8 cellular contexts compared by ENCODE assay signal in the genomic region with DNA sequence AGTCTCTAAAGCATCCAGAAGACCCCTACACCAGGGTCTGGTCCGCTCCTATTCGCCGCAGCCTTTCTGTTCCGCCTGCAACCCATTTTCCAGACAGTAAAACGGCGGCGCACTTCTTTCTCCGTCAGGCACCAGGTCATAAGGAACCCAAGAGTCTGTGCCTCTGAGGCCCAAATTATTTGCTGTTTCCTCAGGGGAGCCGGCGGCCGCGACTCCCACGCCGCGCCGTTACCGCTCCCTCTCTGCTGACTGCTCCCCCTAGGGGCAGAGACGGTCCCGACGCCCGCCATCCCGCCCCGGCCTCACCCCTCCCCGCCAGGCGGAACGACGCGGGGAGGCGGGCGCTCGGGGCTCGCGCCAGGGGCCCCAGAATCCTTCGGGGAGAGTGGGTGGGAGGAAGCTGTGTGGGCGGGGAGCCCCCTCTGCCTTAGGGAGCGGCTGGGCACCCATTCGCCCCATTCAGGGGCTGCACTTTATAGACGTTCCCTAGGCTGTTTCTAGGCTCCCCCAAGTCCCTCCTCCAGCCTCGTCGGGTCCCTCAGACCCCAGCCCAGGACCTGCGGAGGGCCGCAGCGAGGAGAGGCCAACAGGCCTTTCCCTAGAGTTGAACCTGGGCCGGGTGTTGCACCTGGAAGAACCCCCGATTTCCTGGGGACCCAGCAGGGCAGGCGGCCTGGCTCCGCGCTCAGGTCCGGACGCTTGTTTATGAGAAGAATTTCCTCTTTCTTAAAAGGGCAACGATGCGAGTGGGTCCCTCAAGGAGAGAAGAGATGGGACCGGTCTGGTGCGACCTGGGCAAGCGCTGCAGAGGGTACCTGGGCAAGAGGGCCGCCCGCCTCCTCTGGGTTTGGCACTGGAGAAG. TPM values are rescaled to one million over a fixed set of nuclear protein-coding genes. Genes with fewer than 3 reads are reported as not detected.
DNase-seq lines count a peak whose midpoint lies in the region; ATAC-seq and TF ChIP-seq lines count a peak whose summit lies in the region.

No MANE protein-coding gene starts in this region.

- ATAC-seq in GM19397 (IDR thresholded peaks at IDR 0.05; ENCODE audit: unreplicated experiment) (peak; percentile 48), HG03565 (IDR thresholded peaks at IDR 0.05; ENCODE audit: unreplicated experiment) (peak; percentile 44)

- peak; percentile 99 for DNase-seq in CD1c-positive myeloid dendritic cell (ENCODE audit: extremely low spot score)
- peak; percentile 96 for DNase-seq in NCI-H748 (lab: John Stamatoyannopoulos, UW; ENCODE audit: unreplicated experiment)
- DNase-seq in activated CD4-positive, alpha-beta T cell treated with anti-CD3 and anti-CD28 coated beads, Interleukin-2, amount 50 U/mL, for 4 hours: peak; percentile 91 to 93
- DNase-seq in dermis blood vessel endothelial cell: peak; percentile 97
- peak; percentile 91 for DNase-seq in stimulated activated CD4-positive, alpha-beta T cell treated with anti-CD3 and anti-CD28 coated beads, Interleukin-4, amount 100 ng/mL, for 24 hours

- H3K27me3 ChIP-seq in liver (ENCODE audit: control insufficient read depth in 4 of 4, insufficient read depth in 4 of 4, low read length in 3 of 4): no peaks in the 10 kb centered on the region

- no peaks in the 10 kb centered on the region for H3K36me3 ChIP-seq in liver (ENCODE audit: control insufficient read depth in 4 of 4, insufficient read depth in 3 of 4, low read depth in 1 of 4, low read length in 3 of 4)

- no peaks in the 10 kb centered on the region for H3K9me3 ChIP-seq in liver (ENCODE audit: control insufficient read depth in 4 of 4, low read length in 3 of 4)

- peak; percentile 84 to 88 for TF ChIP-seq RAD21 in liver (IDR thresholded peaks at IDR 0.05)

- peak overlapping the region; percentile 99 for H3K27ac ChIP-seq in liver (ENCODE audit: low read depth in 1 of 2, low read length in 2 of 2)

- TF ChIP-seq CTCF in liver (IDR thresholded peaks at IDR 0.05; ENCODE audit: low read depth, low read length, missing input control): peak; percentile 73

- H3K4me3 ChIP-seq in liver (ENCODE audit: low read depth in 1 of 3, low read length in 3 of 3): peak overlapping the region; percentile 73 to 91 (median 75)

- peaks cover 6 to 27% (median 23%) of the 10 kb centered on the region in 4 donors for H3K4me1 ChIP-seq in liver (ENCODE audit: control insufficient read depth in 4 of 4, insufficient read depth in 4 of 4, low read length in 3 of 4)

- H3K9ac ChIP-seq in liver (ENCODE audit: low read depth in 1 of 2, low read length in 2 of 2): peak overlapping the region; percentile 72 to 96

- under 1% methylated on average over 57 of the region's 57 CpGs for WGBS in liver

TF ChIP-seq in liver, 16 proteins besides CTCF, POLR2A, EP300 and RAD21:
- TF ChIP-seq, protein P1, sequence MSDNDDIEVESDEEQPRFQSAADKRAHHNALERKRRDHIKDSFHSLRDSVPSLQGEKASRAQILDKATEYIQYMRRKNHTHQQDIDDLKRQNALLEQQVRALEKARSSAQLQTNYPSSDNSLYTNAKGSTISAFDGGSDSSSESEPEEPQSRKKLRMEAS (IDR thresholded peaks at IDR 0.05): peak; percentile 81
- TF ChIP-seq GABPA (IDR thresholded peaks at IDR 0.05 in 1 of 2, conservative IDR thresholded peaks at IDR 0.05 in 1 of 2): peak in 1 of 2 donors; percentile 77
- peak; percentile 82 for TF ChIP-seq YY1 (IDR thresholded peaks at IDR 0.05)
- TF ChIP-seq, protein P2, sequence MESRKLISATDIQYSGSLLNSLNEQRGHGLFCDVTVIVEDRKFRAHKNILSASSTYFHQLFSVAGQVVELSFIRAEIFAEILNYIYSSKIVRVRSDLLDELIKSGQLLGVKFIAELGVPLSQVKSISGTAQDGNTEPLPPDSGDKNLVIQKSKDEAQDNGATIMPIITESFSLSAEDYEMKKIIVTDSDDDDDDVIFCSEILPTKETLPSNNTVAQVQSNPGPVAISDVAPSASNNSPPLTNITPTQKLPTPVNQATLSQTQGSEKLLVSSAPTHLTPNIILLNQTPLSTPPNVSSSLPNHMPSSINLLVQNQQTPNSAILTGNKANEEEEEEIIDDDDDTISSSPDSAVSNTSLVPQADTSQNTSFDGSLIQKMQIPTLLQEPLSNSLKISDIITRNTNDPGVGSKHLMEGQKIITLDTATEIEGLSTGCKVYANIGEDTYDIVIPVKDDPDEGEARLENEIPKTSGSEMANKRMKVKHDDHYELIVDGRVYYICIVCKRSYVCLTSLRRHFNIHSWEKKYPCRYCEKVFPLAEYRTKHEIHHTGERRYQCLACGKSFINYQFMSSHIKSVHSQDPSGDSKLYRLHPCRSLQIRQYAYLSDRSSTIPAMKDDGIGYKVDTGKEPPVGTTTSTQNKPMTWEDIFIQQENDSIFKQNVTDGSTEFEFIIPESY (IDR thresholded peaks at IDR 0.05): peak; percentile 31
- TF ChIP-seq TAF1 (conservative IDR thresholded peaks at IDR 0.05): no peak
- TF ChIP-seq RXRA (IDR thresholded peaks at IDR 0.05): peak; percentile 57 to 74
- peak; percentile 96 to 98 for TF ChIP-seq EGR1 (IDR thresholded peaks at IDR 0.05; ENCODE audit: low read depth in 2 of 2)
- TF ChIP-seq, protein P3, sequence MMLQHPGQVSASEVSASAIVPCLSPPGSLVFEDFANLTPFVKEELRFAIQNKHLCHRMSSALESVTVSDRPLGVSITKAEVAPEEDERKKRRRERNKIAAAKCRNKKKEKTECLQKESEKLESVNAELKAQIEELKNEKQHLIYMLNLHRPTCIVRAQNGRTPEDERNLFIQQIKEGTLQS (IDR thresholded peaks at IDR 0.05): peak; percentile 64
- peak; percentile 55 to 63 for TF ChIP-seq HNF4A (conservative IDR thresholded peaks at IDR 0.05)
- TF ChIP-seq FOXA2 (IDR thresholded peaks at IDR 0.05): no peak
- peak; percentile 84 for TF ChIP-seq SP1 (IDR thresholded peaks at IDR 0.05)
- TF ChIP-seq, protein P4, sequence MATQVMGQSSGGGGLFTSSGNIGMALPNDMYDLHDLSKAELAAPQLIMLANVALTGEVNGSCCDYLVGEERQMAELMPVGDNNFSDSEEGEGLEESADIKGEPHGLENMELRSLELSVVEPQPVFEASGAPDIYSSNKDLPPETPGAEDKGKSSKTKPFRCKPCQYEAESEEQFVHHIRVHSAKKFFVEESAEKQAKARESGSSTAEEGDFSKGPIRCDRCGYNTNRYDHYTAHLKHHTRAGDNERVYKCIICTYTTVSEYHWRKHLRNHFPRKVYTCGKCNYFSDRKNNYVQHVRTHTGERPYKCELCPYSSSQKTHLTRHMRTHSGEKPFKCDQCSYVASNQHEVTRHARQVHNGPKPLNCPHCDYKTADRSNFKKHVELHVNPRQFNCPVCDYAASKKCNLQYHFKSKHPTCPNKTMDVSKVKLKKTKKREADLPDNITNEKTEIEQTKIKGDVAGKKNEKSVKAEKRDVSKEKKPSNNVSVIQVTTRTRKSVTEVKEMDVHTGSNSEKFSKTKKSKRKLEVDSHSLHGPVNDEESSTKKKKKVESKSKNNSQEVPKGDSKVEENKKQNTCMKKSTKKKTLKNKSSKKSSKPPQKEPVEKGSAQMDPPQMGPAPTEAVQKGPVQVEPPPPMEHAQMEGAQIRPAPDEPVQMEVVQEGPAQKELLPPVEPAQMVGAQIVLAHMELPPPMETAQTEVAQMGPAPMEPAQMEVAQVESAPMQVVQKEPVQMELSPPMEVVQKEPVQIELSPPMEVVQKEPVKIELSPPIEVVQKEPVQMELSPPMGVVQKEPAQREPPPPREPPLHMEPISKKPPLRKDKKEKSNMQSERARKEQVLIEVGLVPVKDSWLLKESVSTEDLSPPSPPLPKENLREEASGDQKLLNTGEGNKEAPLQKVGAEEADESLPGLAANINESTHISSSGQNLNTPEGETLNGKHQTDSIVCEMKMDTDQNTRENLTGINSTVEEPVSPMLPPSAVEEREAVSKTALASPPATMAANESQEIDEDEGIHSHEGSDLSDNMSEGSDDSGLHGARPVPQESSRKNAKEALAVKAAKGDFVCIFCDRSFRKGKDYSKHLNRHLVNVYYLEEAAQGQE (IDR thresholded peaks at IDR 0.05): peak; percentile 57
- TF ChIP-seq NR2F2 (IDR thresholded peaks at IDR 0.05): peak; percentile 74
- peak; percentile 43 for TF ChIP-seq FOXA1 (IDR thresholded peaks at IDR 0.05)
- TF ChIP-seq HNF4G (IDR thresholded peaks at IDR 0.05): peak; percentile 50
- TF ChIP-seq JUND (IDR thresholded peaks at IDR 0.05): no peak
TF ChIP-seq in liver: peak in this region for 13.

RNA-seq across cellular contexts. Expression of a gene that starts 3.6 kb away (rescaled TPM):
- 103 and 110 TPM in 2 replicates for total RNA-seq in dermis blood vessel endothelial cell
- total RNA-seq in liver: 10 to 100 TPM; 46.6 to 66.5 TPM
- polyA plus RNA-seq in liver: 10 to 100 TPM; 38.3 to 76.5 TPM

RNA-seq across cellular contexts. Expression of a gene that starts 14.0 kb away (rescaled TPM):
- under 0.01 and 0.05 TPM in 2 replicates for total RNA-seq in dermis blood vessel endothelial cell
- total RNA-seq in liver: 10 to 100 TPM in 1 of 2 donors, 1 to 10 TPM in 1; 1.4 to 23.0 TPM
- polyA plus RNA-seq in liver: 1 to 10 TPM; 2.7 to 3.8 TPM

RNA-seq across cellular contexts. Expression of a gene that starts 22.9 kb away (rescaled TPM):
- total RNA-seq in dermis blood vessel endothelial cell (not detected in 2 replicates), liver (10 to 100 TPM; 42.3 to 72.0 TPM)
- 10 to 100 TPM; 16.4 to 21.0 TPM for polyA plus RNA-seq in liver

RNA-seq across cellular contexts. Expression of a gene that starts 39.4 kb away (rescaled TPM):
- total RNA-seq in dermis blood vessel endothelial cell (0.17 TPM in 1 of 2 replicates, not detected in the other), liver (not detected)
- under 1 TPM; 0.05 to 0.35 TPM for polyA plus RNA-seq in liver

Comparison
In these comparisons a context has a peak if more than half of its experiments do, and no peak if none do; other contexts are left out.
1. Peak in every context shown above with its lines: DNase-seq, ATAC-seq, H3K4me3 ChIP-seq and H3K27ac ChIP-seq.
2. RNA of a gene that starts 22.9 kb away (total RNA-seq): 42.3 to 72.0 TPM in liver; not detected in dermis blood vessel endothelial cell; every median in the first group is over 10 times any median in the second.